ENCODE assay signal across 7 cellular contexts in genomic region chr19:50512112-50512998, GRCh38. TPM values are rescaled to one million over a fixed set of nuclear protein-coding genes. Genes with fewer than 3 reads are reported as not detected.
A peak's percentile ranks its signal among the peaks of the same experiment; 100 is the strongest.
DNase-seq lines count a peak whose midpoint lies in the region; ATAC-seq, FAIRE-seq and TF ChIP-seq lines count a peak whose summit lies in the region.
"Had no signal": no experiment of that assay in that cellular context is flagged by ENCODE, and none has a peak within 500 bp of the region (broad histone marks: within the 10 kb centered on the region; RNA-seq: fewer than 3 reads in every experiment).

No MANE protein-coding gene starts in this region.

- peak overlapping the region; percentile 53 for H4K91ac ChIP-seq in neuronal stem cell (ENCODE audit: low read depth, low read length, poor library complexity)

- H3K36me3 ChIP-seq in bronchial epithelial cell (ENCODE audit: control insufficient read depth, insufficient read depth, low read length) (no peaks in the 10 kb centered on the region), neuronal stem cell (replicated peaks in 1 of 2; ENCODE audit: control insufficient read depth in 2 of 2, insufficient read depth in 2 of 2, low read length in 2 of 2) (peaks cover 4 to 15% of the 10 kb centered on the region in 2 donors)

- H2AFZ ChIP-seq in neuronal stem cell (ENCODE audit: low read length) = no peak overlapping the region

- peak overlapping the region; percentile 100; the same call in 1 of the 2 replicates for H3K4me3 Mint-ChIP-seq in HFFc6

- H3K27ac ChIP-seq in neuronal stem cell (replicated peaks; ENCODE audit: low read length) = no peak overlapping the region

- H3K4me1 Mint-ChIP-seq in HFFc6 (ENCODE audit: low read depth) = peaks cover 12% of the 10 kb centered on the region

- TF ChIP-seq CTCF in HFFc6 (IDR thresholded peaks at IDR 0.05) (no peak), bronchial epithelial cell (IDR thresholded peaks at IDR 0.05; ENCODE audit: insufficient read depth, low read length, severe bottlenecking) (no peak)

- DNase-seq in HFFc6 = no peak
- no peak for DNase-seq in bronchial epithelial cell (ENCODE audit: low read depth)
- DNase-seq in neuronal stem cell (ENCODE audit: low spot score) = no peak
- DNase-seq in GM12891 (ENCODE audit: insufficient read length, low spot score) = no peak
- no peak for DNase-seq in NCI-H2081 treated with DMSO at 0.1 percent for 48 hours (lab: John Stamatoyannopoulos, UW)
- DNase-seq: NCI-H2107 had no signal

- TF ChIP-seq POLR2A in GM12891 (IDR thresholded peaks at IDR 0.05; ENCODE audit: low read depth, low read length) = no peak

- H4K8ac ChIP-seq in neuronal stem cell (ENCODE audit: low read depth, low read length) = no peak overlapping the region

- no peak overlapping the region for H3K4ac ChIP-seq in neuronal stem cell (ENCODE audit: low read length)

- FAIRE-seq in bronchial epithelial cell (lab: Jason Lieb, UNC) (no peak), GM12891 (lab: Jason Lieb, UNC) (no peak)

- no peaks in the 10 kb centered on the region for H3K9me3 ChIP-seq in neuronal stem cell (replicated peaks in 1 of 2; ENCODE audit: control insufficient read depth in 2 of 2, insufficient read depth in 1 of 2, low read depth in 1 of 2, low read length in 2 of 2)

- peak overlapping the region; percentile 39 for H2BK15ac ChIP-seq in neuronal stem cell (ENCODE audit: low read length)

- no peaks in the 10 kb centered on the region for H3K9me3 Mint-ChIP-seq in HFFc6

- peak overlapping the region; percentile 18 for H3K4me2 ChIP-seq in neuronal stem cell (ENCODE audit: insufficient read depth, low read length, poor library complexity, severe bottlenecking)

- no peak for ATAC-seq in HG02623 (IDR thresholded peaks at IDR 0.05; ENCODE audit: unreplicated experiment)

- no CpG with 5 or more reads among the region's 36 CpGs for WGBS in neuronal stem cell (ENCODE audit: extremely low coverage in 2 of 2, insufficient read length in 2 of 2, insufficient replicate concordance in 1 of 2), 2 donors

- H3K27me3 ChIP-seq in bronchial epithelial cell (ENCODE audit: control insufficient read depth, insufficient read depth, low read length) = no peaks in the 10 kb centered on the region
- H3K27me3 ChIP-seq in neuronal stem cell (ENCODE audit: control insufficient read depth in 3 of 3, insufficient read depth in 3 of 3, low read depth in 1 of 3, low read length in 3 of 3) = no peaks in the 10 kb centered on the region

- H3K27ac Mint-ChIP-seq in HFFc6 = peak overlapping the region; percentile 98; the same call in 1 of the 2 replicates

- H2BK120ac ChIP-seq in neuronal stem cell (ENCODE audit: low read depth, low read length) = no peak overlapping the region

- no peaks in the 10 kb centered on the region for H3K79me1 ChIP-seq in neuronal stem cell (ENCODE audit: low read depth, low read length)

- H2AK5ac ChIP-seq in neuronal stem cell (ENCODE audit: low read depth, low read length) = peak overlapping the region; percentile 99

- H3K14ac ChIP-seq in neuronal stem cell (ENCODE audit: low read length) = no peak overlapping the region

- H3K36me3 Mint-ChIP-seq in HFFc6 (ENCODE audit: low read depth) = no peaks in the 10 kb centered on the region

- no peak overlapping the region for H3K9ac ChIP-seq in neuronal stem cell (ENCODE audit: low read depth, low read length, poor library complexity)

- peak overlapping the region; percentile 73 for H3K23ac ChIP-seq in neuronal stem cell (ENCODE audit: low read depth, low read length, poor library complexity)

- H3K18ac ChIP-seq in neuronal stem cell (ENCODE audit: low read length) = peak overlapping the region; percentile 91

- peak overlapping the region; percentile 93 for H2BK5ac ChIP-seq in neuronal stem cell (ENCODE audit: low read length)

- H2BK12ac ChIP-seq in neuronal stem cell (ENCODE audit: low read length) = no peak overlapping the region

- H3K4me3 ChIP-seq in bronchial epithelial cell (ENCODE audit: low read depth, low read length) (peak overlapping the region; percentile 70), neuronal stem cell (ENCODE audit: low read length in 2 of 2) (peak overlapping the region in 1 of 2 donors; percentile 57)

- H3K27me3 Mint-ChIP-seq in HFFc6 (ENCODE audit: insufficient read depth) = peaks cover 11% of the 10 kb centered on the region

- H3K4me1 ChIP-seq in neuronal stem cell (ENCODE audit: control insufficient read depth in 2 of 2, insufficient read depth in 1 of 2, low read depth in 1 of 2, low read length in 2 of 2) = peaks cover 26 to 46% of the 10 kb centered on the region in 2 donors

TF ChIP-seq in GM12891, 5 proteins besides CTCF, POLR2A, EP300 and RAD21:
- no peak for TF ChIP-seq SPI1 (IDR thresholded peaks at IDR 0.05; ENCODE audit: low read depth, low read length)
- TF ChIP-seq TAF1 (IDR thresholded peaks at IDR 0.05; ENCODE audit: low read depth, low read length) = no peak
- no peak for TF ChIP-seq PAX5 (IDR thresholded peaks at IDR 0.05; ENCODE audit: insufficient read depth, low read length, severe bottlenecking)
- TF ChIP-seq POU2F2 (IDR thresholded peaks at IDR 0.05; ENCODE audit: low read depth, low read length) = no peak
- no peak for TF ChIP-seq POLR2AphosphoS5 (IDR thresholded peaks at IDR 0.05; ENCODE audit: low read depth, low read length)

RNA-seq across cellular contexts. Expression of gene ASPDH, which starts 1.4 kb away (rescaled TPM):
- total RNA-seq in HFFc6 (2021; fragmentation: NEBNext Ultra II Directional; extraction: Animal tissue kit (Norgen Biotek cat#: 25700)) = not detected
- total RNA-seq in bronchial epithelial cell = not detected in 2 replicates
- not detected for polyA plus RNA-seq in neuronal stem cell (2013, experiment 1 of 2)
- polyA plus RNA-seq in neuronal stem cell (2013, experiment 2 of 2) = not detected
- 0.32 TPM for polyA plus RNA-seq in GM12891 (2012; ENCODE audit: low read depth, missing spikeins)

RNA-seq across cellular contexts. Expression of gene JOSD2, which starts 1.4 kb away (rescaled TPM):
- 10 to 100 TPM; 62.7 to 86.3 (median 72.8) TPM for total RNA-seq in HFFc6 (2021; fragmentation: NEBNext Ultra II Directional; extraction: Animal tissue kit (Norgen Biotek cat#: 25700))
- total RNA-seq in bronchial epithelial cell = 10.5 and 29.3 TPM in 2 replicates
- polyA plus RNA-seq in neuronal stem cell (2013, experiment 1 of 2) = 2.7 TPM
- 2.8 TPM for polyA plus RNA-seq in neuronal stem cell (2013, experiment 2 of 2)
- 19.6 TPM for polyA plus RNA-seq in GM12891 (2012; ENCODE audit: low read depth, missing spikeins)

RNA-seq across cellular contexts. Expression of gene GARIN5A, which starts 35.7 kb away (rescaled TPM):
- 1 to 10 TPM in 1 of 6 experiments, under 1 TPM in 4, not detected in 1; 0.16 to 1.5 (median 0.28) TPM for total RNA-seq in HFFc6 (2021; fragmentation: NEBNext Ultra II Directional; extraction: Animal tissue kit (Norgen Biotek cat#: 25700))
- 0.51 and 0.79 TPM in 2 replicates for total RNA-seq in bronchial epithelial cell
- polyA plus RNA-seq in neuronal stem cell (2013, experiment 1 of 2) = 9.4 TPM
- 8.0 TPM for polyA plus RNA-seq in neuronal stem cell (2013, experiment 2 of 2)
- polyA plus RNA-seq in GM12891 (2012; ENCODE audit: low read depth, missing spikeins) = 0.33 TPM

RNA-seq across cellular contexts. Expression of gene EMC10, which starts 36.0 kb away (rescaled TPM):
- 100 to 1,000 TPM in 2 of 6 experiments, 10 to 100 TPM in 4; 49.1 to 113 (median 55.2) TPM for total RNA-seq in HFFc6 (2021; fragmentation: NEBNext Ultra II Directional; extraction: Animal tissue kit (Norgen Biotek cat#: 25700))
- total RNA-seq in bronchial epithelial cell = 24.7 and 37.1 TPM in 2 replicates
- polyA plus RNA-seq in neuronal stem cell (2013, experiment 1 of 2) = 57.0 TPM
- polyA plus RNA-seq in neuronal stem cell (2013, experiment 2 of 2) = 55.4 TPM
- 50.9 TPM for polyA plus RNA-seq in GM12891 (2012; ENCODE audit: low read depth, missing spikeins)

RNA-seq across cellular contexts. Expression of gene LRRC4B, which starts 55.9 kb away (rescaled TPM):
- under 1 TPM; 0.07 to 0.14 (median 0.08) TPM for total RNA-seq in HFFc6 (2021; fragmentation: NEBNext Ultra II Directional; extraction: Animal tissue kit (Norgen Biotek cat#: 25700))
- total RNA-seq in bronchial epithelial cell = not detected in 2 replicates
- 78.7 TPM for polyA plus RNA-seq in neuronal stem cell (2013, experiment 1 of 2)
- 78.4 TPM for polyA plus RNA-seq in neuronal stem cell (2013, experiment 2 of 2)
- polyA plus RNA-seq in GM12891 (2012; ENCODE audit: low read depth, missing spikeins) = 0.09 TPM
